In the genomic region with DNA sequence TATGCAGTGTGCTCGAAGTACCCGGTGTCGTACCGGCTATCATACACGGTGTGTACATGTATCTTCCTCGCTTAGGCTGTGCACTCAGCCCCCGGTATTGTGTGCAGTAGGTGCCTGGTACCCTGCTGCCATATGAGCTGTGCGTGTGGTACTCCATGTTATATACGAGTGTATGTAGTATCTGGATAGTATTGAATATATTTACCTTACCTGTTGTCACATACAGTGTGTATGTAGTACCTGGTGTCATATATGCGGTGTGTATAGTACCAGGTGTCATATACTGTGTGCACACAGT, we compare ENCODE assay signal across 8 cellular contexts. TPM values are rescaled to one million over a fixed set of nuclear protein-coding genes. Genes with fewer than 3 reads are reported as not detected.
DNase-seq lines count a peak whose midpoint lies in the region; ATAC-seq and TF ChIP-seq lines count a peak whose summit lies in the region.

No MANE protein-coding gene starts in this region.

- intact Hi-C loops in Caco-2 (cut with micrococcal nuclease; ENCODE audit: unreplicated experiment) (no loop called here), activated B cell treated with CpG ODN at 0.5 μM for 24 hours (cut with micrococcal nuclease) (loop anchor here (1.0 to 5.0 kb wide), 4 partner anchors 8 to 921 kb away; partner anchors contain the start of genes GTPBP4 and WDR37), spleen (cut with DNase I; ENCODE audit: low total_unique reads) (no loop called here)

- DNase-seq in Caco-2 (no peak), activated B cell treated with CpG ODN at 0.5 μM for 24 hours (no peak), hepatocyte (ENCODE audit: low spot score) (no peak), spleen (no peak), NCI-H2227 treated with DMSO at 0.1 percent for 48 hours (lab: John Stamatoyannopoulos, UW) (no peak), KBM-7 (no peak)

- peak overlapping the region; percentile 58 for H3K4me3 ChIP-seq in Caco-2 (ENCODE audit: low read depth, low read length)
- peak overlapping the region; percentile 92 for H3K4me3 ChIP-seq in hepatocyte
- H3K4me3 ChIP-seq in spleen: peak overlapping the region; percentile 56 to 92 (median 69)

- H3K79me2 ChIP-seq in hepatocyte: peaks cover 80% of the 10 kb centered on the region

- POLR2A ChIA-PET in Caco-2 (lab: Charles Lee): no interaction called here
- POLR2A ChIA-PET in activated B cell treated with CpG ODN at 0.5 μM for 24 hours (lab: Charles Lee): interaction anchor here (1.1 to 1.5 kb wide), 3 partner anchors 8 to 913 kb away, joined by 3 to 5 read pairs (median 5); partner anchors contain the start of gene IDI1

- H3K27me3 ChIP-seq in Caco-2 (replicated peaks; ENCODE audit: control insufficient read depth, insufficient read depth, low read length) (no peaks in the 10 kb centered on the region), hepatocyte (no peaks in the 10 kb centered on the region), spleen (replicated peaks in 1 of 7) (peaks cover 0 to 29% (median 0%) of the 10 kb centered on the region in 7 donors)

- ATAC-seq in HG02588 (IDR thresholded peaks at IDR 0.05; ENCODE audit: unreplicated experiment): peak; percentile 6
- ATAC-seq in activated B cell treated with CpG ODN at 0.5 μM for 24 hours (ENCODE audit: low read depth): peak; percentile 10
- no peak for ATAC-seq in GM21737 (IDR thresholded peaks at IDR 0.05; ENCODE audit: unreplicated experiment)

- BruUV-seq in Caco-2 (replicated peaks; lab: Mats Ljungman, UMichigan): no TSS peak

- no peaks in the 10 kb centered on the region for H3K9me3 ChIP-seq in Caco-2
- H3K9me3 ChIP-seq in hepatocyte (ENCODE audit: low read depth): no peaks in the 10 kb centered on the region
- no peaks in the 10 kb centered on the region for H3K9me3 ChIP-seq in spleen

- H3K4me1 ChIP-seq in Caco-2 (peaks cover 37% of the 10 kb centered on the region), hepatocyte (ENCODE audit: insufficient read depth) (peaks cover 38% of the 10 kb centered on the region), spleen (peaks cover 18 to 73% (median 35%) of the 10 kb centered on the region in 6 donors)

- H3K9me2 ChIP-seq in hepatocyte (replicated peaks; ENCODE audit: insufficient read depth): no peaks in the 10 kb centered on the region

- peak overlapping the region; percentile 92 for H3K4me2 ChIP-seq in hepatocyte

- H3K4me3 Mint-ChIP-seq in Caco-2 (ENCODE audit: unreplicated experiment) (peak overlapping the region; percentile 96), activated B cell treated with CpG ODN at 0.5 μM for 24 hours (peak overlapping the region; percentile 77)

- in situ Hi-C loops in KBM-7 (cut with MboI; ENCODE audit: low pct_unique_long_range_greater_than_20kb, low sequenced_read_pairs): no loop called here

- H2AFZ ChIP-seq in hepatocyte: peak overlapping the region; percentile 72

- TF ChIP-seq CTCF in Caco-2 (IDR thresholded peaks at IDR 0.05; ENCODE audit: insufficient read depth in 1 of 2, low read depth in 1 of 2, low read length in 1 of 2, severe bottlenecking in 1 of 2, unreplicated experiment in 1 of 2) (no peak), activated B cell treated with CpG ODN at 0.5 μM for 24 hours (IDR thresholded peaks at IDR 0.05) (no peak), hepatocyte (IDR thresholded peaks at IDR 0.05; ENCODE audit: poor library complexity) (no peak), spleen (IDR thresholded peaks at IDR 0.05 in 8 of 11, conservative IDR thresholded peaks at IDR 0.05 in 3 of 11) (no peak)

- CTCF ChIA-PET in Caco-2 (lab: Charles Lee) (interaction anchor here (1.6 kb wide), 1 partner anchor 20 kb away, joined by 6 read pairs; no protein-coding TSS in a partner anchor), activated B cell treated with CpG ODN at 0.5 μM for 24 hours (lab: Charles Lee) (no interaction called here)

- peak overlapping the region; percentile 87 for H3K27ac Mint-ChIP-seq in Caco-2 (ENCODE audit: unreplicated experiment)
- peak overlapping the region; percentile 60 for H3K27ac Mint-ChIP-seq in activated B cell treated with CpG ODN at 0.5 μM for 24 hours

- TF ChIP-seq POLR2A in spleen (IDR thresholded peaks at IDR 0.05): no peak

- peaks cover 53% of the 10 kb centered on the region for H4K20me1 ChIP-seq in hepatocyte (ENCODE audit: insufficient read depth, poor library complexity, severe bottlenecking)

- H3K27ac ChIP-seq in hepatocyte (peak overlapping the region; percentile 99), spleen (peak overlapping the region; percentile 95 to 98 (median 96))

- peaks cover 24% of the 10 kb centered on the region for H3K36me3 Mint-ChIP-seq in Caco-2 (ENCODE audit: insufficient read depth, unreplicated experiment)
- no peaks in the 10 kb centered on the region for H3K36me3 Mint-ChIP-seq in activated B cell treated with CpG ODN at 0.5 μM for 24 hours (ENCODE audit: low read depth)

- WGBS in hepatocyte (ENCODE audit: low lambda C conversion rate, missing lambda C conversion rate): 21% methylated on average over 10 of the region's 10 CpGs
- 14 to 19% (median 15%) methylated on average over 10 of the region's 10 CpGs for WGBS in spleen, 5 donors

- no peaks in the 10 kb centered on the region for H3K9me3 Mint-ChIP-seq in Caco-2 (ENCODE audit: unreplicated experiment)
- H3K9me3 Mint-ChIP-seq in activated B cell treated with CpG ODN at 0.5 μM for 24 hours: no peaks in the 10 kb centered on the region

- no peaks in the 10 kb centered on the region for H3K36me3 ChIP-seq in Caco-2 (ENCODE audit: control insufficient read depth, insufficient read depth, low read length)
- no peaks in the 10 kb centered on the region for H3K36me3 ChIP-seq in hepatocyte (replicated peaks; ENCODE audit: insufficient read depth, low read depth)
- H3K36me3 ChIP-seq in spleen: no peaks in the 10 kb centered on the region

- H3K27me3 Mint-ChIP-seq in Caco-2 (ENCODE audit: insufficient read depth, unreplicated experiment): no peaks in the 10 kb centered on the region
- H3K27me3 Mint-ChIP-seq in activated B cell treated with CpG ODN at 0.5 μM for 24 hours: peaks cover 4% of the 10 kb centered on the region

- peaks cover 39% of the 10 kb centered on the region for H3K4me1 Mint-ChIP-seq in Caco-2 (ENCODE audit: low read depth, unreplicated experiment)
- peaks cover 28% of the 10 kb centered on the region for H3K4me1 Mint-ChIP-seq in activated B cell treated with CpG ODN at 0.5 μM for 24 hours

RNA-seq across cellular contexts. Expression of gene ZMYND11, which starts 1.2 kb away (rescaled TPM):
- total RNA-seq in Caco-2 (2022) (101 TPM in 2 replicates), activated B cell treated with CpG ODN at 0.5 μM for 24 hours (24.4 and 25.6 TPM in 2 replicates), hepatocyte (64.3 and 70.2 TPM in 2 replicates), spleen (10 to 100 TPM; 47.2 to 65.3 (median 52.3) TPM)
- polyA plus RNA-seq in hepatocyte (26.3 and 31.5 TPM in 2 replicates), spleen (10 to 100 TPM; 20.3 to 31.1 (median 23.5) TPM)
